21 cellular contexts compared by ENCODE assay signal in the genomic region with DNA sequence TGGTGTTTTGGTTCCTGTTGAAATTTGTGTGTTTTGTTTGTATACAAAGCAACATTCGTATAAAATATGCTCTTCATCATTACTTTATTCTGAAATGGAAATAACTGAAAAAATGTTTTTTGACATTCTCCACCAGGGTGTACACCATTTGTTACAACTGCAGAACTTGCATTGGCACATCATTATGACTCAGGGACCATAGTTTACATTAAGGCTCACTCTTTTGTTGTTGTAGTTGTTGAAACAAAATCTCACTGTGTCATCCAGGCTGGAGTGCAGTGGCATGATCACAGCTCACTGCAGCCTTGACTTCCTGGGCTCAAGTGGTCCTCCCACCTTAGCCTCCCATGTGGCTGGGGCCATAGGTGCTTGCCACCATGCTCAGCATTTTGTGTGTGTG.
"Had no signal": no experiment of that assay in that cellular context is flagged by ENCODE, and none has a peak within 500 bp of the region (broad histone marks: within the 10 kb centered on the region; RNA-seq: fewer than 3 reads in every experiment).

No MANE protein-coding gene starts in this region.

- H3K9me3 Mint-ChIP-seq: mesothelial cell of epicardium, neural progenitor cell had no signal

- H3K4me1 Mint-ChIP-seq: mesothelial cell of epicardium had no signal

- FAIRE-seq: frontal cortex, islet of Langerhans, pancreas, small intestine had no signal

- H3K36me3 ChIP-seq: colonic mucosa, heart left ventricle, neural progenitor cell, pancreas, suprapubic skin, thyroid gland, upper lobe of left lung, uterus had no signal

- H2AFZ ChIP-seq: neural progenitor cell had no signal

- H3K9ac ChIP-seq: neural progenitor cell had no signal

- H3K4me3 ChIP-seq: colonic mucosa, heart left ventricle, neural progenitor cell, pancreas, suprapubic skin, thyroid gland, upper lobe of left lung, uterus had no signal

- ATAC-seq: heart left ventricle; natural killer cell treated with Interleukin-12 subunit alpha and Interleukin-12 subunit beta and Interleukin-15 and Interleukin-18, amount 100 ng/mL, for 72 hours; pancreas; right cardiac atrium had no signal

- H3K4me3 Mint-ChIP-seq: mesothelial cell of epicardium; natural killer cell treated with Interleukin-12 subunit alpha and Interleukin-12 subunit beta and Interleukin-15 and Interleukin-18, amount 100 ng/mL, for 72 hours; neural progenitor cell had no signal

- H3K27me3 Mint-ChIP-seq: natural killer cell treated with Interleukin-12 subunit alpha and Interleukin-12 subunit beta and Interleukin-15 and Interleukin-18, amount 100 ng/mL, for 72 hours had no signal

- DNase-seq: colonic mucosa; effector CD4-positive, alpha-beta T cell; heart left ventricle; hippocampal formation; kidney glomerular epithelial cell; occipital lobe; pancreas; right cardiac atrium; small intestine; stimulated activated CD4-positive, alpha-beta T cell treated with anti-CD3 and anti-CD28 coated beads, Interleukin-2, amount 100 ng/mL, for 48 hours; stimulated activated naive CD4-positive, alpha-beta T cell treated with Interleukin-2 at 50 U/mL for 16 hours; thyroid gland; upper lobe of left lung; uterus had no signal

- H3K27ac Mint-ChIP-seq: mesothelial cell of epicardium; natural killer cell treated with Interleukin-12 subunit alpha and Interleukin-12 subunit beta and Interleukin-15 and Interleukin-18, amount 100 ng/mL, for 72 hours; neural progenitor cell; progenitor cell of endocrine pancreas had no signal

- H3K4me2 ChIP-seq: neural progenitor cell had no signal

- H3K27me3 ChIP-seq: colonic mucosa, heart left ventricle, neural progenitor cell, pancreas, suprapubic skin, thyroid gland, upper lobe of left lung, uterus had no signal

- H3K27ac ChIP-seq: colonic mucosa, heart left ventricle, neural progenitor cell, pancreas, suprapubic skin, thyroid gland, upper lobe of left lung, uterus had no signal

- H3K4me1 ChIP-seq: colonic mucosa, neural progenitor cell, pancreas, suprapubic skin, thyroid gland, upper lobe of left lung, uterus had no signal

- H3K9me3 ChIP-seq: colonic mucosa, heart left ventricle, pancreas, suprapubic skin, thyroid gland, upper lobe of left lung, uterus had no signal
